8 cellular contexts compared by ENCODE assay signal in the genomic region with DNA sequence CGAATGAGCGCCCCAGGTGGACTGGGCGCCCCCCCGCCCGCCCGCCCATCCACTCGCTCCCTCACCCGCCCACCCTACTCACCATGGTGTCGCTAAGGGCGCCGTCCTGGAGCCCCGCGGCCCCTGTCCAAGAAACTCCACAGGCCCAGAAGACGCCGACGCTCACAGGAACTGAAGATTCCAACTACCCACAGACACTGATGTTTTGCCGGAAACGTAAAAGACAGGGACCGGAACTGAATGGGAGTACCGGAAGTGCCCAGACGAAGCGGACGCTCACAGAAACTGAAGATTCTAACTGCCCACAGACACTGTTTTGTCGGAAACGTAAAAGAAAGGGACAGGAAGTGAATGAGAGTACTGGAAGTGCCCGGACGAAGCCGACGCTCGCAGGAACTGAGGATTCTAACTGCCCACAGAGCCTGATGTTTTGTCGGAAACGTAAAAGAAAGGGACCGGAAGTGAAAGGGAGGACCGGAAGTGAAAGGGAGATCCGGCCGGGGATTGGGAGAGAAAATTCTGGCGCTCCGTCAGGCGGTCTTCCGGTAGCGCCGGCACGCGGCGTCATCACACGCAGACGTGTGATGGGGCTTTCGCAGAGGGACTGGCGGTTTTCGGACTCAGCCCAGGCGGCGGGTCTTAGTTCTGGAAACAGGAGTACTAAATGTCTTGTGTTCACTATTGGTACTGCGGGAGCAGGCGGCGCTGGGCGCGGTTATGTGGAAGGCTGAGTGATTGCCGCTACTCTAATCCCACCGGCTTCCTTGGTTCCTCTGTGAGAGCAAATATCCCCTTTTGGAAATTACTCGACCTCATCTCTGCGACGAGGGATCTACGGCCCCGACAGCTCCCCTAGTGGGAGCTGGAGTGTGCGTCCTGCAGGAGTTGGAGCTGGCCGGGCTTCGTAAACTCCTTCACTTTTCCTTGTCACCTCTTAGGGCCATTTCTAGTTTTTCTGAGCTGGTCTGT. TPM values are rescaled to one million over a fixed set of nuclear protein-coding genes. Genes with fewer than 3 reads are reported as not detected.
DNase-seq lines count a peak whose midpoint lies in the region; ATAC-seq and TF ChIP-seq lines count a peak whose summit lies in the region.

Gene ISY1, minus strand, starts transcription at position 173 of the 969 bp plus-strand sequence. Its CDS starts 88 bp downstream, at position 85.

- peak within 1 kb of the TSS; percentile 97 for H4K91ac ChIP-seq in IMR-90 (ENCODE audit: insufficient read depth, low read depth, low read length)

- H2AFZ ChIP-seq in IMR-90 (replicated peaks; ENCODE audit: low read length, poor library complexity) (peak within 1 kb of the TSS; percentile 99), OCI-LY7 (ENCODE audit: low read length) (peak within 1 kb of the TSS; percentile 68; the same call in 1 of the 2 replicates)

- peak within 1 kb of the TSS; percentile 99 for H3K56ac ChIP-seq in IMR-90 (ENCODE audit: extremely low read depth, insufficient read depth, low read length)

- H4K5ac ChIP-seq in IMR-90 (ENCODE audit: low read depth, low read length), result peak within 1 kb of the TSS; percentile 97

- TF ChIP-seq RAD21 in IMR-90 (IDR thresholded peaks at IDR 0.05; ENCODE audit: low read length), result peak; percentile 56

- H3K79me1 ChIP-seq in IMR-90 (ENCODE audit: low read depth in 1 of 2, low read length in 2 of 2), result peaks cover 9 to 39% of the 10 kb centered on the region in 2 experiments

- peak within 1 kb of the TSS; percentile 66 to 99 for H4K8ac ChIP-seq in IMR-90 (ENCODE audit: low read depth in 2 of 2, low read length in 2 of 2)

- H3K4me3 ChIP-seq in IMR-90 (ENCODE audit: insufficient read depth, low read depth, low read length) (peak within 1 kb of the TSS; percentile 67), OCI-LY7 (ENCODE audit: low read depth, low read length, poor library complexity, severe bottlenecking) (peak within 1 kb of the TSS; percentile 95), mucosa of descending colon (peak within 1 kb of the TSS; percentile 76)

- POLR2A ChIA-PET in IMR-90 (lab: Charles Lee; ENCODE audit: unreplicated experiment), result no interaction called here
- POLR2A ChIA-PET in OCI-LY7 (lab: Charles Lee), result interaction anchor here (0.6 to 1.0 kb wide), 6 partner anchors 10 to 162 kb away, joined by 3 read pairs; no protein-coding TSS in a partner anchor

- H3K9me3 ChIP-seq in IMR-90 (ENCODE audit: control insufficient read depth, insufficient read depth, low read length) (no peaks in the 10 kb centered on the region), OCI-LY7 (ENCODE audit: low read length) (no peaks in the 10 kb centered on the region), mucosa of descending colon (no peaks in the 10 kb centered on the region)

- peaks cover 2% of the 10 kb centered on the region for H3K4me1 ChIP-seq in IMR-90 (ENCODE audit: control insufficient read depth, insufficient read depth, low read length)
- peaks cover 28% of the 10 kb centered on the region for H3K4me1 ChIP-seq in OCI-LY7 (ENCODE audit: insufficient read depth, low read length, poor library complexity, severe bottlenecking)
- peaks cover 17% of the 10 kb centered on the region for H3K4me1 ChIP-seq in mucosa of descending colon (ENCODE audit: low read depth)

- CTCF ChIA-PET in IMR-90 (lab: Yijun Ruan, JAX) (interaction anchor here (0.9 to 2.1 kb wide), 3 partner anchors 19 to 85 kb away, joined by 4 to 23 read pairs (median 8); no protein-coding TSS in a partner anchor), OCI-LY7 (lab: Charles Lee; ENCODE audit: unreplicated experiment) (interaction anchor here (2.1 kb wide), 1 partner anchor 84 kb away, joined by 6 read pairs; no protein-coding TSS in a partner anchor)

- peak within 1 kb of the TSS; percentile 91 for H3K23ac ChIP-seq in IMR-90 (ENCODE audit: low read depth, low read length)

- H3K36me3 ChIP-seq in IMR-90 (ENCODE audit: control insufficient read depth, insufficient read depth, low read length) (peaks cover 9% of the 10 kb centered on the region), OCI-LY7 (ENCODE audit: insufficient read depth, low read length) (peaks cover 51% of the 10 kb centered on the region), mucosa of descending colon (ENCODE audit: low read depth) (no peaks in the 10 kb centered on the region)

- H2BK15ac ChIP-seq in IMR-90 (ENCODE audit: low read depth, low read length), result peak within 1 kb of the TSS; percentile 82; the same call in 1 of the 3 replicates

- H3K9me1 ChIP-seq in IMR-90 (ENCODE audit: insufficient read depth, low read length), result 0 out of 2 replicates have a peak, but pooled peaks cover 4% of the 10 kb centered on the region

- peak; percentile 78 for ATAC-seq in GM21528 (IDR thresholded peaks at IDR 0.05; ENCODE audit: low FRiP score, unreplicated experiment)
- ATAC-seq in IMR-90 (ENCODE audit: low read depth), result peak; percentile 87
- peak; percentile 93 for ATAC-seq in mucosa of descending colon

- H2BK120ac ChIP-seq in IMR-90 (ENCODE audit: low read depth, low read length), result peak within 1 kb of the TSS; percentile 94

- peak within 1 kb of the TSS; percentile 92 for H3K9ac ChIP-seq in IMR-90 (ENCODE audit: low read depth, low read length)

- no peaks in the 10 kb centered on the region for H3K9me2 ChIP-seq in OCI-LY7 (ENCODE audit: insufficient read depth, low read length)

- H4K20me1 ChIP-seq in IMR-90 (ENCODE audit: insufficient read depth, low read length), result no peaks in the 10 kb centered on the region
- H4K20me1 ChIP-seq in OCI-LY7 (ENCODE audit: insufficient read depth, low read length), result no peaks in the 10 kb centered on the region

- peak within 1 kb of the TSS; percentile 76 for H2AK5ac ChIP-seq in IMR-90 (ENCODE audit: low read depth, low read length)

- peak within 1 kb of the TSS; percentile 94 for H2BK5ac ChIP-seq in IMR-90 (ENCODE audit: low read depth, low read length, poor library complexity, severe bottlenecking)

- no peaks in the 10 kb centered on the region for H3K27me3 ChIP-seq in IMR-90 (ENCODE audit: control insufficient read depth, insufficient read depth, low read length)

- peak within 1 kb of the TSS; percentile 99 for H3K4ac ChIP-seq in IMR-90 (ENCODE audit: low read depth, low read length)

- BruUV-seq in IMR-90 (replicated peaks; lab: Mats Ljungman, UMichigan) (no TSS peak), OCI-LY7 (replicated peaks; lab: Mats Ljungman, UMichigan) (TSS peak; percentile 98)

- H3K18ac ChIP-seq in IMR-90 (ENCODE audit: low read depth, low read length), result peak within 1 kb of the TSS; percentile 89

- TF ChIP-seq CTCF in IMR-90 (conservative IDR thresholded peaks at IDR 0.05; ENCODE audit: low read depth, low read length), result peak; percentile 87
- peak; percentile 94 for TF ChIP-seq CTCF in OCI-LY7 (conservative IDR thresholded peaks at IDR 0.05; ENCODE audit: low read length)
- TF ChIP-seq CTCF in mucosa of descending colon (IDR thresholded peaks at IDR 0.05), result peak; percentile 64

- peak within 1 kb of the TSS; percentile 81; the same call in 1 of the 2 replicates for H2BK20ac ChIP-seq in IMR-90 (ENCODE audit: low read depth, low read length)

- in situ Hi-C loops in IMR-90 (cut with MboI; ENCODE audit: low sequenced_read_pairs), result no loop called here

- peak within 1 kb of the TSS; percentile 89 for H3K14ac ChIP-seq in IMR-90 (replicated peaks; ENCODE audit: low read depth, low read length)

- 0% methylated on average over 23 of the region's 67 CpGs; no CpG with 5 or more reads in 1 of the 2 experiments for WGBS in IMR-90 (ENCODE audit: extremely low coverage in 2 of 2, insufficient read length in 1 of 2), 2 experiments

- H3K79me2 ChIP-seq in OCI-LY7 (ENCODE audit: insufficient read depth, low read depth, low read length), result peaks cover 24% of the 10 kb centered on the region; the same call in 1 of the 2 replicates

- H2AK9ac ChIP-seq in IMR-90 (replicated peaks; ENCODE audit: low read depth, low read length, poor library complexity), result peak within 1 kb of the TSS; percentile 83

- intact Hi-C loops in IMR-90 (cut with micrococcal nuclease) (loop anchor here (1.0 kb wide), 3 partner anchors 84 to 191 kb away; partner anchors contain the start of gene COPG1), OCI-LY7 (cut with micrococcal nuclease; ENCODE audit: unreplicated experiment) (loop anchor here (1.0 kb wide), 5 partner anchors 22 to 108 kb away; partner anchors contain the start of genes CNBP and COPG1), mucosa of descending colon (cut with DNase I, micrococcal nuclease) (no loop called here)

- DNase-seq in DMS153 treated with DMSO at 0.1 percent for 48 hours (lab: John Stamatoyannopoulos, UW; ENCODE audit: unreplicated experiment) (peak; percentile 94), IMR-90 (peak; percentile 97), OCI-LY7 (ENCODE audit: low spot score) (peak; percentile 97), activated T-cell treated with anti-CD3 and anti-CD28 coated beads for 1 hour (ENCODE audit: low read depth) (peak; percentile 72), epidermal melanocyte (ENCODE audit: insufficient read length, low spot score) (peak; percentile 94), mucosa of descending colon (peak; percentile 88 to 91 (median 90))
- peak; percentile 77 for DNase-seq in stimulated activated CD8-positive, alpha-beta memory T cell treated with anti-CD3 and anti-CD28 coated beads, Interleukin-4, amount 100 ng/mL, for 24 hours (ENCODE audit: low read depth)

- TF ChIP-seq POLR2A in IMR-90 (IDR thresholded peaks at IDR 0.05; ENCODE audit: low read depth, low read length), result peak; percentile 95

- peak within 1 kb of the TSS; percentile 92 for H3K27ac ChIP-seq in IMR-90 (ENCODE audit: insufficient read depth, low read length)
- H3K27ac ChIP-seq in OCI-LY7 (ENCODE audit: low read depth, low read length, poor library complexity, severe bottlenecking), result peak within 1 kb of the TSS; percentile 91

- H3K4me2 ChIP-seq in IMR-90 (ENCODE audit: low read depth, low read length) (peak within 1 kb of the TSS; percentile 99), OCI-LY7 (ENCODE audit: low read length) (peak within 1 kb of the TSS; percentile 93)

- dilution Hi-C loops in IMR-90 (cut with HindIII; ENCODE audit: low sequenced_read_pairs, unreplicated experiment), result no loop called here

TF ChIP-seq in IMR-90, 13 proteins besides CTCF, POLR2A, EP300 and RAD21 (continues in another document):
- TF ChIP-seq CHD1 (IDR thresholded peaks at IDR 0.05; ENCODE audit: low read depth, low read length) (peak; percentile 48), MAFK (IDR thresholded peaks at IDR 0.05; ENCODE audit: low read depth, low read length) (no peak), NFE2L2 (IDR thresholded peaks at IDR 0.05; ENCODE audit: low read depth, low read length) (no peak)

RNA-seq across cellular contexts. Expression of gene ISY1, which starts in this region (rescaled TPM):
- total RNA-seq in IMR-90 (2012; rRNA removed), result 28.5 and 39.7 TPM in 2 replicates
- polyA plus RNA-seq in IMR-90 (2012; rRNA removed), result 29.6 and 31.5 TPM in 2 replicates
- polyA plus RNA-seq in IMR-90 (2012; cell fraction: cytosol; rRNA removed), result 24.3 and 57.5 TPM in 2 replicates
- polyA plus RNA-seq in IMR-90 (2012; cell fraction: nucleus; rRNA removed; ENCODE audit: low replicate concordance), result 7.6 and 7.8 TPM in 2 replicates
- total RNA-seq in OCI-LY7 (2014; rRNA removed; shearing (Covaris generic)), result 34.5 and 40.3 TPM in 2 replicates
- total RNA-seq in OCI-LY7 (2022), result 54.9 and 62.1 TPM in 2 replicates
- 10 to 100 TPM; 24.2 to 37.5 (median 28.9) TPM for total RNA-seq in mucosa of descending colon

Comparison
In these comparisons a context has a peak if more than half of its experiments do, and no peak if none do; other contexts are left out.
1. Peak in every context shown above with its lines: DNase-seq, ATAC-seq, H3K4me3 ChIP-seq and H3K27ac ChIP-seq.
2. intact Hi-C loops: an anchor here in IMR-90 (1.0 kb wide) and OCI-LY7 (1.0 kb wide); none called in mucosa of descending colon.